2 cellular contexts compared by ENCODE assay signal in genomic region chr6:136609878-136610706, GRCh38.
TF ChIP-seq lines count a peak whose summit lies in the region.

No MANE protein-coding gene starts in this region.

TF ChIP-seq in A549, 52 proteins besides CTCF, POLR2A, EP300 and RAD21 (continued from another document):
- TF ChIP-seq REST (IDR thresholded peaks at IDR 0.05) = no peak
- peak; percentile 53; the same call in 1 of the 2 replicates for TF ChIP-seq ZSCAN20 (CRISPR knock-in tag; IDR thresholded peaks at IDR 0.05)
- no peak for TF ChIP-seq ELK1 (IDR thresholded peaks at IDR 0.05; ENCODE audit: low read depth, low read length)

TF ChIP-seq in GM23338, 12 proteins besides CTCF, POLR2A, EP300 and RAD21 (continued from another document):
- TF ChIP-seq ETS1 (IDR thresholded peaks at IDR 0.05) (no peak), POLR2AphosphoS5 (IDR thresholded peaks at IDR 0.05; ENCODE audit: low read depth) (no peak), REST (IDR thresholded peaks at IDR 0.05; ENCODE audit: unreplicated experiment) (no peak), ZNF331 (CRISPR knock-in tag; IDR thresholded peaks at IDR 0.05; ENCODE audit: low read depth) (no peak), STAT1 (IDR thresholded peaks at IDR 0.05; ENCODE audit: unreplicated experiment) (no peak), EZH2phosphoT487 (IDR thresholded peaks at IDR 0.05; ENCODE audit: unreplicated experiment) (no peak), JUNB (IDR thresholded peaks at IDR 0.05; ENCODE audit: unreplicated experiment) (no peak), ZNF114 (CRISPR knock-in tag; IDR thresholded peaks at IDR 0.05) (no peak), EZH2 (IDR thresholded peaks at IDR 0.05; ENCODE audit: low read depth, unreplicated experiment) (no peak)
